ENCODE assay signal across 24 cellular contexts in genomic region chr14:46596236-46596635, GRCh38. TPM values are rescaled to one million over a fixed set of nuclear protein-coding genes. Genes with fewer than 3 reads are reported as not detected.
DNase-seq lines count a peak whose midpoint lies in the region; ATAC-seq and TF ChIP-seq lines count a peak whose summit lies in the region.
"Had no signal": no experiment of that assay in that cellular context is flagged by ENCODE, and none has a peak within 500 bp of the region (broad histone marks: within the 10 kb centered on the region; RNA-seq: fewer than 3 reads in every experiment).

No MANE protein-coding gene starts in this region.

- no peak overlapping the region for H3K4me3 ChIP-seq in BLaER1 treated with 17β-estradiol and CSF1 and Interleukin-3, amounts not matched to agents 10 nM and 100 nM
- H3K4me3 ChIP-seq in SJCRH30 (no peak overlapping the region), ovary (no peak overlapping the region)
- H3K4me3 ChIP-seq: HAP-1, MG63 had no signal

- no peak for TF ChIP-seq CTCF in ovary (IDR thresholded peaks at IDR 0.05)

- ATAC-seq in HG02852 (IDR thresholded peaks at IDR 0.05; ENCODE audit: unreplicated experiment) = no peak

- peak overlapping the region in 1 of 11 experiments; percentile 46; a peak in 1 of 22 replicates for H3K9ac ChIP-seq in BLaER1 treated with 17β-estradiol and CSF1 and Interleukin-3, amounts not matched to agents 10 nM and 100 nM
- H3K9ac ChIP-seq: SK-N-SH had no signal

- no peaks in the 10 kb centered on the region for H3K9me3 ChIP-seq in BLaER1 treated with 17β-estradiol and CSF1 and Interleukin-3, amounts not matched to agents 10 nM and 100 nM (replicated peaks in 1 of 11)
- no peaks in the 10 kb centered on the region for H3K9me3 ChIP-seq in SJCRH30 (replicated peaks)
- no peaks in the 10 kb centered on the region for H3K9me3 ChIP-seq in ovary
- H3K9me3 ChIP-seq: BE2C, HAP-1, MG63, SK-N-SH had no signal

- H3K27me3 ChIP-seq in BLaER1 treated with 17β-estradiol and CSF1 and Interleukin-3, amounts not matched to agents 10 nM and 100 nM = no peaks in the 10 kb centered on the region
- no peaks in the 10 kb centered on the region for H3K27me3 ChIP-seq in SJCRH30
- H3K27me3 ChIP-seq in ovary = no peaks in the 10 kb centered on the region
- H3K27me3 ChIP-seq: BE2C, MG63 had no signal

- TF ChIP-seq POLR2A in ovary (IDR thresholded peaks at IDR 0.05) = no peak

- H3K36me3 ChIP-seq in BLaER1 treated with 17β-estradiol and CSF1 and Interleukin-3, amounts not matched to agents 10 nM and 100 nM = no peaks in the 10 kb centered on the region
- H3K36me3 ChIP-seq in SJCRH30 (no peaks in the 10 kb centered on the region), ovary (no peaks in the 10 kb centered on the region)
- H3K36me3 ChIP-seq: BE2C, HAP-1, MG63 had no signal

- no peak for TF ChIP-seq EP300 in ovary (IDR thresholded peaks at IDR 0.05)

- peak overlapping the region in 6 of 11 experiments; percentile 1 to 76 (median 32); a peak in 9 of 22 replicates for H3K4me2 ChIP-seq in BLaER1 treated with 17β-estradiol and CSF1 and Interleukin-3, amounts not matched to agents 10 nM and 100 nM
- H3K4me2 ChIP-seq: SK-N-SH had no signal

- intact Hi-C loops in ovary (cut with DNase I) = no loop called here

- H4K20me1 ChIP-seq in BLaER1 treated with 17β-estradiol and CSF1 and Interleukin-3, amounts not matched to agents 10 nM and 100 nM = no peaks in the 10 kb centered on the region

- peaks cover 0 to 33% (median 1%) of the 10 kb centered on the region in 10 experiments; a peak in 8 of 20 replicates for H3K4me1 ChIP-seq in BLaER1 treated with 17β-estradiol and CSF1 and Interleukin-3, amounts not matched to agents 10 nM and 100 nM
- H3K4me1 ChIP-seq in SJCRH30 (peaks cover 15% of the 10 kb centered on the region), ovary (ENCODE audit: insufficient read depth) (no peaks in the 10 kb centered on the region)
- H3K4me1 ChIP-seq: BE2C, HAP-1 had no signal

- DNase-seq in SJCRH30 (peak; percentile 13 to 43), glomerular visceral epithelial cell (ENCODE audit: extremely low spot score) (peak; percentile 1), renal cortical epithelial cell (ENCODE audit: low read depth) (peak; percentile 16), DMS 273 (lab: John Stamatoyannopoulos, UW; ENCODE audit: unreplicated experiment) (no peak), NCI-H146 (lab: John Stamatoyannopoulos, UW) (no peak), ovary (no peak)
- DNase-seq: BE2C, GOT3, HFFc6, KG1, MG63, NCI-H1092 treated with DMSO at 0.1 percent for 48 hours, NCI-H1436, NCI-H1930, NCI-H2107, NCI-H524, NCI-H748 treated with DMSO at 0.1 percent for 48 hours, SIG-M5, SK-N-SH had no signal

- H3K27ac ChIP-seq in BLaER1 treated with 17β-estradiol and CSF1 and Interleukin-3, amounts not matched to agents 10 nM and 100 nM = peak overlapping the region in 4 of 11 experiments; percentile 42 to 77 (median 65); a peak in 7 of 22 replicates
- peak overlapping the region; percentile 7; the same call in 1 of the 2 replicates for H3K27ac ChIP-seq in SJCRH30
- H3K27ac ChIP-seq in ovary = no peak overlapping the region
- H3K27ac ChIP-seq: 22Rv1 had no signal

RNA-seq across cellular contexts. Expression of gene RPL10L, which starts 55.3 kb away (rescaled TPM):
- total RNA-seq in SJCRH30 (2014; rRNA removed; shearing (Covaris generic)) = not detected in 2 replicates
- total RNA-seq in renal cortical epithelial cell (not detected in 2 replicates), ovary (not detected)
- not detected for polyA plus RNA-seq in ovary
- total RNA-seq: G401, HFFc6 had no signal
- polyA plus RNA-seq: SK-N-SH had no signal

Comparison
In these comparisons a context has a peak if more than half of its experiments do, and no peak if none do; other contexts are left out.
1. DNase-seq: peak in SJCRH30 (2 of 2), glomerular visceral epithelial cell (single experiment) and renal cortical epithelial cell (single experiment); none in DMS 273 (single experiment), NCI-H146 (single experiment) and ovary (0 of 5).